19 cellular contexts compared by ENCODE assay signal in the genomic region with DNA sequence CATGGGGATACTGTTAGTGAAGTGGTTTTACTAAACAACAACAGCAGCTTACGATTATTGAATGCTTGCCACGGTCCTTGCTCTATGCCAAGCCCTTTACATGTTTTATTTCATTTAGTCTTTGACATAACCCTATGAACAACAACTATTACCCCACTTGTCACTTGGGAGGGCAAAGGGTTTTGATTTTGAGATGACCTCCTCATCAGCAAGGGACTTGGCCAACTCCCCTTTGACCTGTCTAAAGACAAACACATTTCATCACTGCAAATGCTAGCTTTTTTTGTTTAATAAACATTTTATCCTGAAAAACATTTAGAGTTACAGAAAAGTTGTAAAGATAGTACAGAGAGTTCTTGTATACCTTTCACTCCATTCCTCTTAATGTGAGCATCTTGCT.
"Had no signal": no experiment of that assay in that cellular context is flagged by ENCODE, and none has a peak within 500 bp of the region (broad histone marks: within the 10 kb centered on the region; RNA-seq: fewer than 3 reads in every experiment).

No MANE protein-coding gene starts in this region.

- DNase-seq: KBM-7, MV-4-11, NCI-H1048, NCI-H1105, NCI-H1417, NCI-H1436 treated with DMSO at 0.1 percent for 48 hours, NCI-H1694, NCI-H187 treated with DMSO at 0.1 percent for 48 hours, NCI-H2029 treated with DMSO at 0.1 percent for 48 hours, NCI-H2171 treated with DMSO at 0.1 percent for 48 hours, NCI-H345, NCI-H524, NCI-H526 treated with DMSO at 0.1 percent for 48 hours, NCI-H748 treated with DMSO at 0.1 percent for 48 hours, Right ventricle myocardium superior, RPMI8226, SIG-M5, SK-N-SH, SW 1271 had no signal
